Comparison of ENCODE assay signal across 15 cellular contexts in the genomic region with DNA sequence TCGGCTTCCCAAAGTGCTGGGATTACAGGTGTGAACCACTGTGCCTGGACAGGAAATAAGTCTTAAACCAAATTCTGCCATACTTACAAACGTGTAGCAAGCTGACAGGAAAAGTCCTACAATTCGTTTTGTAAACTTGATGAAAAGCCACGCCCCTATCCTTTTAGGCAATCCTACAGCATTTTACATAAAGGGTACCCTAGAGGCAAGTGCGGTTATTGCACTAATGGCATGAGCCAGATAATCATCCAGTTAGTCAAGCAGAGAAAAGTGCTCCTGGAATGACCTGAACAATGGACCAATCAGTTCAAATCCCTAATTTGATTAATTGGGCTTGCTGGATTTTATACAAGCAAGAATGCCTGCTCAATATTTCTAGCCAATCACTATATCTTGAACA.
DNase-seq lines count a peak whose midpoint lies in the region; ATAC-seq, FAIRE-seq and TF ChIP-seq lines count a peak whose summit lies in the region.
"Had no signal": no experiment of that assay in that cellular context is flagged by ENCODE, and none has a peak within 500 bp of the region (broad histone marks: within the 10 kb centered on the region; RNA-seq: fewer than 3 reads in every experiment).

No MANE protein-coding gene starts in this region.

- no peak overlapping the region for H3K27ac Mint-ChIP-seq in glutamatergic neuron (ENCODE audit: unreplicated experiment)
- no peak overlapping the region for H3K27ac Mint-ChIP-seq in activated naive CD4-positive, alpha-beta T cell treated with anti-CD3 and anti-CD28 coated beads, Interleukin-2, amount 50 U/mL, for 72 hours
- H3K27ac Mint-ChIP-seq: activated CD8-positive, alpha-beta T cell treated with anti-CD3 and anti-CD28 coated beads, Interleukin-2, amount 10 ng/mL, durations not matched to agents 7 days and 5 days; activated naive CD4-positive, alpha-beta T cell treated with anti-CD3 and anti-CD28 coated beads, Interleukin-2, amount 10 ng/mL, durations not matched to agents 7 days and 5 days; stimulated activated naive B cell treated with anti-CD40 and anti-IgM and Interleukin-4, amounts not matched to agents 10 μg/mL and 1 μg/mL and 100 μg/mL, for 72 hours had no signal

- H3K4me3 Mint-ChIP-seq in glutamatergic neuron (ENCODE audit: unreplicated experiment) = no peak overlapping the region
- H3K4me3 Mint-ChIP-seq: activated CD8-positive, alpha-beta T cell treated with anti-CD3 and anti-CD28 coated beads, Interleukin-2, amount 10 ng/mL, durations not matched to agents 7 days and 5 days; activated naive CD4-positive, alpha-beta T cell treated with anti-CD3 and anti-CD28 coated beads, Interleukin-2, amount 10 ng/mL, durations not matched to agents 7 days and 5 days; stimulated activated naive B cell treated with anti-CD40 and anti-IgM and Interleukin-4, amounts not matched to agents 10 μg/mL and 1 μg/mL and 100 μg/mL, for 72 hours had no signal

- DNase-seq in ELR (ENCODE audit: low read depth) (peak; percentile 36), HT-29 (ENCODE audit: low spot score) (peak; percentile 27), RKO (ENCODE audit: low spot score) (peak; percentile 19), glutamatergic neuron (no peak), NCI-H510A (lab: John Stamatoyannopoulos, UW) (no peak), GM13977 (ENCODE audit: low spot score) (no peak), urothelium cell line (ENCODE audit: low spot score) (no peak)
- DNase-seq in activated naive CD4-positive, alpha-beta T cell treated with anti-CD3 and anti-CD28 coated beads, Interleukin-2, amount 50 U/mL, for 72 hours (ENCODE audit: low spot score in 2 of 2) = no peak
- DNase-seq: activated CD8-positive, alpha-beta T cell treated with anti-CD3 and anti-CD28 coated beads, Interleukin-2, amount 10 ng/mL, durations not matched to agents 7 days and 5 days; activated naive CD4-positive, alpha-beta T cell treated with anti-CD3 and anti-CD28 coated beads, Interleukin-2, amount 10 ng/mL, durations not matched to agents 7 days and 5 days; left ventricle myocardium superior; NCI-H446 treated with DMSO at 0.1 percent for 48 hours; stimulated activated naive B cell treated with anti-CD40 and anti-IgM and Interleukin-4, amounts not matched to agents 10 μg/mL and 1 μg/mL and 100 μg/mL, for 72 hours; T-helper 1 cell had no signal

- peaks cover 4% of the 10 kb centered on the region for H3K36me3 Mint-ChIP-seq in glutamatergic neuron (ENCODE audit: unreplicated experiment)
- peaks cover 0 to 4% of the 10 kb centered on the region in 2 donors for H3K36me3 Mint-ChIP-seq in activated naive CD4-positive, alpha-beta T cell treated with anti-CD3 and anti-CD28 coated beads, Interleukin-2, amount 50 U/mL, for 72 hours
- H3K36me3 Mint-ChIP-seq: activated naive CD4-positive, alpha-beta T cell treated with anti-CD3 and anti-CD28 coated beads, Interleukin-2, amount 10 ng/mL, durations not matched to agents 7 days and 5 days; stimulated activated naive B cell treated with anti-CD40 and anti-IgM and Interleukin-4, amounts not matched to agents 10 μg/mL and 1 μg/mL and 100 μg/mL, for 72 hours had no signal

- H3K4me1 Mint-ChIP-seq in glutamatergic neuron (ENCODE audit: low read depth, unreplicated experiment) = peaks cover 6% of the 10 kb centered on the region
- H3K4me1 Mint-ChIP-seq: activated naive CD4-positive, alpha-beta T cell treated with anti-CD3 and anti-CD28 coated beads, Interleukin-2, amount 10 ng/mL, durations not matched to agents 7 days and 5 days; stimulated activated naive B cell treated with anti-CD40 and anti-IgM and Interleukin-4, amounts not matched to agents 10 μg/mL and 1 μg/mL and 100 μg/mL, for 72 hours had no signal

- TF ChIP-seq CTCF in glutamatergic neuron (IDR thresholded peaks at IDR 0.05; ENCODE audit: partially characterized antibody, unreplicated experiment) = peak; percentile 51
- TF ChIP-seq CTCF in GM13977 (IDR thresholded peaks at IDR 0.05; ENCODE audit: extremely low read depth, insufficient read depth, missing control alignments) = no peak

- FAIRE-seq in urothelium cell line (lab: Jason Lieb, UNC) = no peak

- ATAC-seq in activated naive CD4-positive, alpha-beta T cell treated with anti-CD3 and anti-CD28 coated beads, Interleukin-2, amount 50 U/mL, for 72 hours = no peak
- ATAC-seq: activated CD8-positive, alpha-beta T cell treated with anti-CD3 and anti-CD28 coated beads, Interleukin-2, amount 10 ng/mL, durations not matched to agents 7 days and 5 days; gastroesophageal sphincter; left ventricle myocardium superior had no signal

- H3K9me3 Mint-ChIP-seq in glutamatergic neuron (ENCODE audit: unreplicated experiment) = peaks cover 3% of the 10 kb centered on the region
- peaks cover 0 to 3% of the 10 kb centered on the region in 2 donors for H3K9me3 Mint-ChIP-seq in activated naive CD4-positive, alpha-beta T cell treated with anti-CD3 and anti-CD28 coated beads, Interleukin-2, amount 50 U/mL, for 72 hours
- H3K9me3 Mint-ChIP-seq: activated naive CD4-positive, alpha-beta T cell treated with anti-CD3 and anti-CD28 coated beads, Interleukin-2, amount 10 ng/mL, durations not matched to agents 7 days and 5 days had no signal

- in situ Hi-C loops in GM13977 (cut with MboI; ENCODE audit: low pct_unique_long_range_greater_than_20kb, low sequenced_read_pairs, unreplicated experiment) = no loop called here

- no peaks in the 10 kb centered on the region for H3K27me3 Mint-ChIP-seq in glutamatergic neuron (ENCODE audit: unreplicated experiment)
- H3K27me3 Mint-ChIP-seq: activated naive CD4-positive, alpha-beta T cell treated with anti-CD3 and anti-CD28 coated beads, Interleukin-2, amount 10 ng/mL, durations not matched to agents 7 days and 5 days had no signal

Comparison
In these comparisons a context has a peak if more than half of its experiments do, and no peak if none do; other contexts are left out.
1. DNase-seq: peak in ELR (single experiment), HT-29 (single experiment) and RKO (single experiment); none in glutamatergic neuron (single experiment), NCI-H510A (single experiment), GM13977 (single experiment), urothelium cell line (single experiment) and activated naive CD4-positive, alpha-beta T cell treated with anti-CD3 and anti-CD28 coated beads, Interleukin-2, amount 50 U/mL, for 72 hours (0 of 2).